ENCODE assay signal across 1 cellular context in the genomic region with DNA sequence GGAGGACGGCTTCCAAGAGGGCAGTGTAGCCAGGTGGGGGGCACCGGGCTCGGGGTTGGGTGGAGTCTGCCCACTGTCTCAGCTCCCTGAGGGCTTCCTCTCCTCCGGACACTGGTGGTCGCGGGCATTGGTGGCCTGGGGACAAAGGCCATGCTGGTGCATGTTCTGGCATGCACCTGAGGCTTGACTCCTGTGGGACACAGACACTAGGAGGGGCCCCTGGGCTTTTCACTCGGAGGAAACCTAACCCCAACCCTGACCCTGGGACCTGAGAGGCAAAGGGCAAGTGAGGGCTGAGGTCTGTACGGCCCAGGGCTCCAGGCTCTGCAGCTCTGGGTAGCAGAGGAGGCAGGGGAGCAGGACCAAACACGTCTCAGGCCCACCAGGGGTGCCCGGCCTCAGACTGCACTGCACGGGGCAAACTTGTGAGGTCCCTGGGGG.
TF ChIP-seq lines count a peak whose summit lies in the region.

No MANE protein-coding gene starts in this region.

TF ChIP-seq in HepG2, 621 proteins besides CTCF, POLR2A, EP300 and RAD21 (continued from another document and continues in another):
- TF ChIP-seq, protein P1, sequence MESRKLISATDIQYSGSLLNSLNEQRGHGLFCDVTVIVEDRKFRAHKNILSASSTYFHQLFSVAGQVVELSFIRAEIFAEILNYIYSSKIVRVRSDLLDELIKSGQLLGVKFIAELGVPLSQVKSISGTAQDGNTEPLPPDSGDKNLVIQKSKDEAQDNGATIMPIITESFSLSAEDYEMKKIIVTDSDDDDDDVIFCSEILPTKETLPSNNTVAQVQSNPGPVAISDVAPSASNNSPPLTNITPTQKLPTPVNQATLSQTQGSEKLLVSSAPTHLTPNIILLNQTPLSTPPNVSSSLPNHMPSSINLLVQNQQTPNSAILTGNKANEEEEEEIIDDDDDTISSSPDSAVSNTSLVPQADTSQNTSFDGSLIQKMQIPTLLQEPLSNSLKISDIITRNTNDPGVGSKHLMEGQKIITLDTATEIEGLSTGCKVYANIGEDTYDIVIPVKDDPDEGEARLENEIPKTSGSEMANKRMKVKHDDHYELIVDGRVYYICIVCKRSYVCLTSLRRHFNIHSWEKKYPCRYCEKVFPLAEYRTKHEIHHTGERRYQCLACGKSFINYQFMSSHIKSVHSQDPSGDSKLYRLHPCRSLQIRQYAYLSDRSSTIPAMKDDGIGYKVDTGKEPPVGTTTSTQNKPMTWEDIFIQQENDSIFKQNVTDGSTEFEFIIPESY (CRISPR knock-in tag; IDR thresholded peaks at IDR 0.05), result no peak
- TF ChIP-seq, protein P2, sequence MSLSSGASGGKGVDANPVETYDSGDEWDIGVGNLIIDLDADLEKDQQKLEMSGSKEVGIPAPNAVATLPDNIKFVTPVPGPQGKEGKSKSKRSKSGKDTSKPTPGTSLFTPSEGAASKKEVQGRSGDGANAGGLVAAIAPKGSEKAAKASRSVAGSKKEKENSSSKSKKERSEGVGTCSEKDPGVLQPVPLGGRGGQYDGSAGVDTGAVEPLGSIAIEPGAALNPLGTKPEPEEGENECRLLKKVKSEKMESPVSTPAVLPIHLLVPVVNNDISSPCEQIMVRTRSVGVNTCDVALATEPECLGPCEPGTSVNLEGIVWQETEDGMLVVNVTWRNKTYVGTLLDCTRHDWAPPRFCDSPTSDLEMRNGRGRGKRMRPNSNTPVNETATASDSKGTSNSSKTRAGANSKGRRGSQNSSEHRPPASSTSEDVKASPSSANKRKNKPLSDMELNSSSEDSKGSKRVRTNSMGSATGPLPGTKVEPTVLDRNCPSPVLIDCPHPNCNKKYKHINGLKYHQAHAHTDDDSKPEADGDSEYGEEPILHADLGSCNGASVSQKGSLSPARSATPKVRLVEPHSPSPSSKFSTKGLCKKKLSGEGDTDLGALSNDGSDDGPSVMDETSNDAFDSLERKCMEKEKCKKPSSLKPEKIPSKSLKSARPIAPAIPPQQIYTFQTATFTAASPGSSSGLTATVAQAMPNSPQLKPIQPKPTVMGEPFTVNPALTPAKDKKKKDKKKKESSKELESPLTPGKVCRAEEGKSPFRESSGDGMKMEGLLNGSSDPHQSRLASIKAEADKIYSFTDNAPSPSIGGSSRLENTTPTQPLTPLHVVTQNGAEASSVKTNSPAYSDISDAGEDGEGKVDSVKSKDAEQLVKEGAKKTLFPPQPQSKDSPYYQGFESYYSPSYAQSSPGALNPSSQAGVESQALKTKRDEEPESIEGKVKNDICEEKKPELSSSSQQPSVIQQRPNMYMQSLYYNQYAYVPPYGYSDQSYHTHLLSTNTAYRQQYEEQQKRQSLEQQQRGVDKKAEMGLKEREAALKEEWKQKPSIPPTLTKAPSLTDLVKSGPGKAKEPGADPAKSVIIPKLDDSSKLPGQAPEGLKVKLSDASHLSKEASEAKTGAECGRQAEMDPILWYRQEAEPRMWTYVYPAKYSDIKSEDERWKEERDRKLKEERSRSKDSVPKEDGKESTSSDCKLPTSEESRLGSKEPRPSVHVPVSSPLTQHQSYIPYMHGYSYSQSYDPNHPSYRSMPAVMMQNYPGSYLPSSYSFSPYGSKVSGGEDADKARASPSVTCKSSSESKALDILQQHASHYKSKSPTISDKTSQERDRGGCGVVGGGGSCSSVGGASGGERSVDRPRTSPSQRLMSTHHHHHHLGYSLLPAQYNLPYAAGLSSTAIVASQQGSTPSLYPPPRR (CRISPR knock-in tag; IDR thresholded peaks at IDR 0.05; ENCODE audit: borderline replicate concordance), result peak; percentile 39; the same call in 1 of the 2 replicates
- TF ChIP-seq ZNF331 (CRISPR knock-in tag; IDR thresholded peaks at IDR 0.05) (peak; percentile 40; the same call in 1 of the 2 replicates), ZNF746 (CRISPR knock-in tag; IDR thresholded peaks at IDR 0.05) (peak; percentile 60; the same call in 1 of the 2 replicates), RARA (CRISPR knock-in tag; IDR thresholded peaks at IDR 0.05) (peak; percentile 70), NCOA2 (CRISPR knock-in tag; IDR thresholded peaks at IDR 0.05) (0 out of 2 replicates have a peak, but pooled peaks have one; percentile 20), CREM (IDR thresholded peaks at IDR 0.05) (peak; percentile 20; the same call in 1 of the 2 replicates), CREM (CRISPR knock-in tag; IDR thresholded peaks at IDR 0.05) (no peak), ZNF367 (CRISPR knock-in tag; IDR thresholded peaks at IDR 0.05; ENCODE audit: borderline replicate concordance) (no peak), HDAC1 (CRISPR knock-in tag; IDR thresholded peaks at IDR 0.05) (peak; percentile 51; the same call in 1 of the 2 replicates), KDM6A (CRISPR knock-in tag; IDR thresholded peaks at IDR 0.05; ENCODE audit: low read depth) (0 out of 2 replicates have a peak, but pooled peaks have one; percentile 28), SRSF1 (optimal IDR thresholded peaks at IDR 0.05; ENCODE audit: low read depth, low read length) (peak; percentile 65), HNRNPL (IDR thresholded peaks at IDR 0.05; ENCODE audit: low read depth, low read length) (peak; percentile 82), SOX6 (IDR thresholded peaks at IDR 0.05) (no peak), SOX6 (CRISPR knock-in tag; IDR thresholded peaks at IDR 0.05) (peak; percentile 45; the same call in 1 of the 2 replicates), MTA1 (CRISPR knock-in tag; IDR thresholded peaks at IDR 0.05; ENCODE audit: borderline replicate concordance) (peak; percentile 65; the same call in 1 of the 2 replicates), ZNF644 (CRISPR knock-in tag; IDR thresholded peaks at IDR 0.05; ENCODE audit: low read depth) (no peak), PRMT3 (CRISPR knock-in tag; IDR thresholded peaks at IDR 0.05; ENCODE audit: borderline replicate concordance, low read depth) (0 out of 2 replicates have a peak, but pooled peaks have one; percentile 42), ZNF549 (CRISPR knock-in tag; IDR thresholded peaks at IDR 0.05) (no peak), ATRX (CRISPR knock-in tag; IDR thresholded peaks at IDR 0.05; ENCODE audit: borderline replicate concordance) (no peak), ZFP90 (CRISPR knock-in tag; IDR thresholded peaks at IDR 0.05; ENCODE audit: borderline replicate concordance) (0 out of 2 replicates have a peak, but pooled peaks have one; percentile 47), RXRB (CRISPR knock-in tag; IDR thresholded peaks at IDR 0.05; ENCODE audit: borderline replicate concordance) (peak; percentile 78)
- TF ChIP-seq, protein P3, sequence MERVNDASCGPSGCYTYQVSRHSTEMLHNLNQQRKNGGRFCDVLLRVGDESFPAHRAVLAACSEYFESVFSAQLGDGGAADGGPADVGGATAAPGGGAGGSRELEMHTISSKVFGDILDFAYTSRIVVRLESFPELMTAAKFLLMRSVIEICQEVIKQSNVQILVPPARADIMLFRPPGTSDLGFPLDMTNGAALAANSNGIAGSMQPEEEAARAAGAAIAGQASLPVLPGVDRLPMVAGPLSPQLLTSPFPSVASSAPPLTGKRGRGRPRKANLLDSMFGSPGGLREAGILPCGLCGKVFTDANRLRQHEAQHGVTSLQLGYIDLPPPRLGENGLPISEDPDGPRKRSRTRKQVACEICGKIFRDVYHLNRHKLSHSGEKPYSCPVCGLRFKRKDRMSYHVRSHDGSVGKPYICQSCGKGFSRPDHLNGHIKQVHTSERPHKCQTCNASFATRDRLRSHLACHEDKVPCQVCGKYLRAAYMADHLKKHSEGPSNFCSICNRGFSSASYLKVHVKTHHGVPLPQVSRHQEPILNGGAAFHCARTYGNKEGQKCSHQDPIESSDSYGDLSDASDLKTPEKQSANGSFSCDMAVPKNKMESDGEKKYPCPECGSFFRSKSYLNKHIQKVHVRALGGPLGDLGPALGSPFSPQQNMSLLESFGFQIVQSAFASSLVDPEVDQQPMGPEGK (CRISPR knock-in tag; IDR thresholded peaks at IDR 0.05), result peak; percentile 78
- TF ChIP-seq, protein P4, sequence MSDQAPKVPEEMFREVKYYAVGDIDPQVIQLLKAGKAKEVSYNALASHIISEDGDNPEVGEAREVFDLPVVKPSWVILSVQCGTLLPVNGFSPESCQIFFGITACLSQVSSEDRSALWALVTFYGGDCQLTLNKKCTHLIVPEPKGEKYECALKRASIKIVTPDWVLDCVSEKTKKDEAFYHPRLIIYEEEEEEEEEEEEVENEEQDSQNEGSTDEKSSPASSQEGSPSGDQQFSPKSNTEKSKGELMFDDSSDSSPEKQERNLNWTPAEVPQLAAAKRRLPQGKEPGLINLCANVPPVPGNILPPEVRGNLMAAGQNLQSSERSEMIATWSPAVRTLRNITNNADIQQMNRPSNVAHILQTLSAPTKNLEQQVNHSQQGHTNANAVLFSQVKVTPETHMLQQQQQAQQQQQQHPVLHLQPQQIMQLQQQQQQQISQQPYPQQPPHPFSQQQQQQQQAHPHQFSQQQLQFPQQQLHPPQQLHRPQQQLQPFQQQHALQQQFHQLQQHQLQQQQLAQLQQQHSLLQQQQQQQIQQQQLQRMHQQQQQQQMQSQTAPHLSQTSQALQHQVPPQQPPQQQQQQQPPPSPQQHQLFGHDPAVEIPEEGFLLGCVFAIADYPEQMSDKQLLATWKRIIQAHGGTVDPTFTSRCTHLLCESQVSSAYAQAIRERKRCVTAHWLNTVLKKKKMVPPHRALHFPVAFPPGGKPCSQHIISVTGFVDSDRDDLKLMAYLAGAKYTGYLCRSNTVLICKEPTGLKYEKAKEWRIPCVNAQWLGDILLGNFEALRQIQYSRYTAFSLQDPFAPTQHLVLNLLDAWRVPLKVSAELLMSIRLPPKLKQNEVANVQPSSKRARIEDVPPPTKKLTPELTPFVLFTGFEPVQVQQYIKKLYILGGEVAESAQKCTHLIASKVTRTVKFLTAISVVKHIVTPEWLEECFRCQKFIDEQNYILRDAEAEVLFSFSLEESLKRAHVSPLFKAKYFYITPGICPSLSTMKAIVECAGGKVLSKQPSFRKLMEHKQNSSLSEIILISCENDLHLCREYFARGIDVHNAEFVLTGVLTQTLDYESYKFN (CRISPR knock-in tag; conservative IDR thresholded peaks at IDR 0.05), result peak; percentile 70
- TF ChIP-seq, protein P5, sequence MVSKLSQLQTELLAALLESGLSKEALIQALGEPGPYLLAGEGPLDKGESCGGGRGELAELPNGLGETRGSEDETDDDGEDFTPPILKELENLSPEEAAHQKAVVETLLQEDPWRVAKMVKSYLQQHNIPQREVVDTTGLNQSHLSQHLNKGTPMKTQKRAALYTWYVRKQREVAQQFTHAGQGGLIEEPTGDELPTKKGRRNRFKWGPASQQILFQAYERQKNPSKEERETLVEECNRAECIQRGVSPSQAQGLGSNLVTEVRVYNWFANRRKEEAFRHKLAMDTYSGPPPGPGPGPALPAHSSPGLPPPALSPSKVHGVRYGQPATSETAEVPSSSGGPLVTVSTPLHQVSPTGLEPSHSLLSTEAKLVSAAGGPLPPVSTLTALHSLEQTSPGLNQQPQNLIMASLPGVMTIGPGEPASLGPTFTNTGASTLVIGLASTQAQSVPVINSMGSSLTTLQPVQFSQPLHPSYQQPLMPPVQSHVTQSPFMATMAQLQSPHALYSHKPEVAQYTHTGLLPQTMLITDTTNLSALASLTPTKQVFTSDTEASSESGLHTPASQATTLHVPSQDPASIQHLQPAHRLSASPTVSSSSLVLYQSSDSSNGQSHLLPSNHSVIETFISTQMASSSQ (IDR thresholded peaks at IDR 0.05; ENCODE audit: low read depth), result no peak
- TF ChIP-seq, protein P5 (CRISPR knock-in tag; IDR thresholded peaks at IDR 0.05; ENCODE audit: borderline replicate concordance), result 0 out of 2 replicates have a peak, but pooled peaks have one; percentile 31
- TF ChIP-seq, protein P6, sequence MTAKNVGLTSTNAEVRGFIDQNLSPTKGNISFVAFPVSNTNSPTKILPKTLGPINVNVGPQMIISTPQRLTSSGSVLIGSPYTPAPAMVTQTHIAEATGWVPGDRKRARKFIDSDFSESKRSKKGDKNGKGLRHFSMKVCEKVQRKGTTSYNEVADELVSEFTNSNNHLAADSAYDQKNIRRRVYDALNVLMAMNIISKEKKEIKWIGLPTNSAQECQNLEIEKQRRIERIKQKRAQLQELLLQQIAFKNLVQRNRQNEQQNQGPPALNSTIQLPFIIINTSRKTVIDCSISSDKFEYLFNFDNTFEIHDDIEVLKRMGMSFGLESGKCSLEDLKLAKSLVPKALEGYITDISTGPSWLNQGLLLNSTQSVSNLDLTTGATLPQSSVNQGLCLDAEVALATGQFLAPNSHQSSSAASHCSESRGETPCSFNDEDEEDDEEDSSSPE (CRISPR knock-in tag; IDR thresholded peaks at IDR 0.05), result 0 out of 2 replicates have a peak, but pooled peaks have one; percentile 20
- TF ChIP-seq, protein P7, sequence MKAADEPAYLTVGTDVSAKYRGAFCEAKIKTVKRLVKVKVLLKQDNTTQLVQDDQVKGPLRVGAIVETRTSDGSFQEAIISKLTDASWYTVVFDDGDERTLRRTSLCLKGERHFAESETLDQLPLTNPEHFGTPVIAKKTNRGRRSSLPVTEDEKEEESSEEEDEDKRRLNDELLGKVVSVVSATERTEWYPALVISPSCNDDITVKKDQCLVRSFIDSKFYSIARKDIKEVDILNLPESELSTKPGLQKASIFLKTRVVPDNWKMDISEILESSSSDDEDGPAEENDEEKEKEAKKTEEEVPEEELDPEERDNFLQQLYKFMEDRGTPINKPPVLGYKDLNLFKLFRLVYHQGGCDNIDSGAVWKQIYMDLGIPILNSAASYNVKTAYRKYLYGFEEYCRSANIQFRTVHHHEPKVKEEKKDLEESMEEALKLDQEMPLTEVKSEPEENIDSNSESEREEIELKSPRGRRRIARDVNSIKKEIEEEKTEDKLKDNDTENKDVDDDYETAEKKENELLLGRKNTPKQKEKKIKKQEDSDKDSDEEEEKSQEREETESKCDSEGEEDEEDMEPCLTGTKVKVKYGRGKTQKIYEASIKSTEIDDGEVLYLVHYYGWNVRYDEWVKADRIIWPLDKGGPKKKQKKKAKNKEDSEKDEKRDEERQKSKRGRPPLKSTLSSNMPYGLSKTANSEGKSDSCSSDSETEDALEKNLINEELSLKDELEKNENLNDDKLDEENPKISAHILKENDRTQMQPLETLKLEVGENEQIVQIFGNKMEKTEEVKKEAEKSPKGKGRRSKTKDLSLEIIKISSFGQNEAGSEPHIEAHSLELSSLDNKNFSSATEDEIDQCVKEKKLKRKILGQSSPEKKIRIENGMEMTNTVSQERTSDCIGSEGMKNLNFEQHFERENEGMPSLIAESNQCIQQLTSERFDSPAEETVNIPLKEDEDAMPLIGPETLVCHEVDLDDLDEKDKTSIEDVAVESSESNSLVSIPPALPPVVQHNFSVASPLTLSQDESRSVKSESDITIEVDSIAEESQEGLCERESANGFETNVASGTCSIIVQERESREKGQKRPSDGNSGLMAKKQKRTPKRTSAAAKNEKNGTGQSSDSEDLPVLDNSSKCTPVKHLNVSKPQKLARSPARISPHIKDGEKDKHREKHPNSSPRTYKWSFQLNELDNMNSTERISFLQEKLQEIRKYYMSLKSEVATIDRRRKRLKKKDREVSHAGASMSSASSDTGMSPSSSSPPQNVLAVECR (CRISPR knock-in tag; IDR thresholded peaks at IDR 0.05; ENCODE audit: borderline replicate concordance), result peak; percentile 48; the same call in 1 of the 2 replicates
